ENCODE assay signal across 8 cellular contexts in genomic region chr20:61120595-61121515, GRCh38.
DNase-seq lines count a peak whose midpoint lies in the region; ATAC-seq and TF ChIP-seq lines count a peak whose summit lies in the region.

No MANE protein-coding gene starts in this region.

- DNase-seq in EL (peak; percentile 74), NCI-H1092 treated with DMSO at 0.1 percent for 48 hours (lab: John Stamatoyannopoulos, UW) (peak; percentile 66), SW480 (ENCODE audit: low spot score) (peak; percentile 76), mucosa of descending colon (peak in 1 of 3 donors; percentile 61), tibial nerve (ENCODE audit: low spot score in 2 of 2) (peak in 1 of 2 donors; percentile 71)
- peak; percentile 9 for DNase-seq in effector CD4-positive, alpha-beta T cell

- TF ChIP-seq POLR2A in tibial nerve (IDR thresholded peaks at IDR 0.05) = no peak

- WGBS in tibial nerve, 2 donors = 39 to 45% methylated on average over 9 to 15 of the region's 17 CpGs

- no peak for TF ChIP-seq CTCF in mucosa of descending colon (IDR thresholded peaks at IDR 0.05)
- peak; percentile 26 to 49 (median 35) for TF ChIP-seq CTCF in tibial nerve (IDR thresholded peaks at IDR 0.05)

- no peak overlapping the region for H3K27ac ChIP-seq in tibial nerve

- H3K9me3 ChIP-seq in mucosa of descending colon (no peaks in the 10 kb centered on the region), tibial nerve (no peaks in the 10 kb centered on the region)

- no peaks in the 10 kb centered on the region for H3K36me3 ChIP-seq in mucosa of descending colon (ENCODE audit: low read depth)
- no peaks in the 10 kb centered on the region for H3K36me3 ChIP-seq in tibial nerve

- intact Hi-C loops in mucosa of descending colon (cut with DNase I, micrococcal nuclease) = no loop called here

- H3K4me1 ChIP-seq in mucosa of descending colon (ENCODE audit: low read depth) (no peaks in the 10 kb centered on the region), tibial nerve (peaks cover 0 to 6% (median 0%) of the 10 kb centered on the region in 4 donors)

- no peaks in the 10 kb centered on the region for H3K27me3 ChIP-seq in tibial nerve

- TF ChIP-seq EP300 in tibial nerve (IDR thresholded peaks at IDR 0.05) = no peak

- H3K4me3 ChIP-seq in mucosa of descending colon = no peak overlapping the region
- H3K4me3 ChIP-seq in tibial nerve = no peak overlapping the region

- ATAC-seq in mucosa of descending colon (peak; percentile 42), HG02642 (IDR thresholded peaks at IDR 0.05; ENCODE audit: poor library complexity, unreplicated experiment) (no peak), GM18520 (IDR thresholded peaks at IDR 0.05; ENCODE audit: unreplicated experiment) (no peak)
